ENCODE assay signal across 30 cellular contexts in genomic region chr22:32375678-32376450, GRCh38. TPM values are rescaled to one million over a fixed set of nuclear protein-coding genes. Genes with fewer than 3 reads are reported as not detected.
"Had no signal": no experiment of that assay in that cellular context is flagged by ENCODE, and none has a peak within 500 bp of the region (broad histone marks: within the 10 kb centered on the region; RNA-seq: fewer than 3 reads in every experiment).

No MANE protein-coding gene starts in this region.

- H3K27ac Mint-ChIP-seq: activated CD8-positive, alpha-beta T cell treated with anti-CD3 and anti-CD28 coated beads, Interleukin-2, amount 10 ng/mL, durations not matched to agents 7 days and 5 days; activated naive CD4-positive, alpha-beta T cell treated with anti-CD3 and anti-CD28 coated beads, Interleukin-2, amount 50 U/mL, for 24 hours; IgD-negative memory B cell; WTC11 had no signal

- H3K4me1 Mint-ChIP-seq: activated naive CD4-positive, alpha-beta T cell treated with anti-CD3 and anti-CD28 coated beads, Interleukin-2, amount 50 U/mL, for 24 hours; IgD-negative memory B cell had no signal

- ATAC-seq: activated CD8-positive, alpha-beta T cell treated with anti-CD3 and anti-CD28 coated beads, Interleukin-2, amount 10 ng/mL, durations not matched to agents 7 days and 5 days; WTC11 had no signal

- H3K4me3 Mint-ChIP-seq: activated CD8-positive, alpha-beta T cell treated with anti-CD3 and anti-CD28 coated beads, Interleukin-2, amount 10 ng/mL, durations not matched to agents 7 days and 5 days; activated naive CD4-positive, alpha-beta T cell treated with anti-CD3 and anti-CD28 coated beads, Interleukin-2, amount 50 U/mL, for 24 hours; IgD-negative memory B cell; WTC11 had no signal

- H3K9me3 ChIP-seq: breast epithelium, Peyer's patch, SJCRH30, SK-N-SH had no signal

- H3K36me3 Mint-ChIP-seq: WTC11 had no signal

- H3K27me3 ChIP-seq: breast epithelium, Peyer's patch, SJCRH30 had no signal

- H3K4me1 ChIP-seq: breast epithelium, Peyer's patch, SJCRH30 had no signal

- H3K36me3 ChIP-seq: breast epithelium, Peyer's patch, SJCRH30 had no signal

- H3K4me3 ChIP-seq: breast epithelium, Peyer's patch, SJCRH30 had no signal

- H3K4me2 ChIP-seq: SK-N-SH had no signal

- DNase-seq: activated CD4-positive, alpha-beta T cell treated with anti-CD3 and anti-CD28 coated beads for 48 hours; activated CD4-positive, alpha-beta T cell treated with anti-CD3 and anti-CD28 coated beads, Interleukin-2, amount 50 U/mL, for 4 hours; activated CD4-positive, CD25-positive, alpha-beta regulatory T cell treated with anti-CD3 and anti-CD28 coated beads, Interleukin-2, amount 50 U/mL, for 72 hours; activated CD8-positive, alpha-beta memory T cell treated with anti-CD3 and anti-CD28 coated beads, Interleukin-2, amount 50 U/mL, for 48 hours; activated CD8-positive, alpha-beta T cell treated with anti-CD3 and anti-CD28 coated beads, Interleukin-2, amount 10 ng/mL, durations not matched to agents 7 days and 5 days; activated T-cell treated with anti-CD3 and anti-CD28 coated beads, Interleukin-2, amount 50 U/mL, for 1 hour; aorta; KG1; NCI-H1048; NCI-H146; NCI-H187 treated with DMSO at 0.1 percent for 48 hours; NCI-H2081 treated with DMSO at 0.1 percent for 48 hours; NCI-H2171 treated with DMSO at 0.1 percent for 48 hours; NCI-H345; NCI-H510A; NCI-H526 treated with DMSO at 0.1 percent for 48 hours; NK-92 treated with Interleukin-12 subunit alpha and Interleukin-12 subunit beta, amount 100 ng/mL, for 24 hours; Right ventricle myocardium superior; SJCRH30; SK-N-SH; T-helper 1 cell had no signal

- H3K27ac ChIP-seq: breast epithelium, Peyer's patch, RWPE1, SJCRH30 had no signal

- H3K9me2 ChIP-seq: SK-N-SH had no signal

- H3K9ac ChIP-seq: SK-N-SH had no signal

- H3K9me3 Mint-ChIP-seq: activated naive CD4-positive, alpha-beta T cell treated with anti-CD3 and anti-CD28 coated beads, Interleukin-2, amount 50 U/mL, for 24 hours; IgD-negative memory B cell; WTC11 had no signal

- H3K27me3 Mint-ChIP-seq: activated naive CD4-positive, alpha-beta T cell treated with anti-CD3 and anti-CD28 coated beads, Interleukin-2, amount 50 U/mL, for 24 hours; IgD-negative memory B cell had no signal

RNA-seq across cellular contexts. Expression of gene RFPL3, which starts 18.2 kb away (rescaled TPM):
- total RNA-seq: activated CD8-positive, alpha-beta T cell treated with anti-CD3 and anti-CD28 coated beads, Interleukin-2, amount 10 ng/mL, durations not matched to agents 7 days and 5 days; aorta; breast epithelium; LHCN-M2; M059J; Peyer's patch; Right ventricle myocardium superior; SJCRH30; T-helper 2 cell treated with Interferon-gamma antibody and Interleukin-4, amounts not matched to agents 100 ng/mL and 5 ng/mL, for 36 hours; WTC11 had no signal
- polyA plus RNA-seq: aorta, IgD-negative memory B cell, SK-N-SH had no signal
